8 cellular contexts compared by ENCODE assay signal in the genomic region with DNA sequence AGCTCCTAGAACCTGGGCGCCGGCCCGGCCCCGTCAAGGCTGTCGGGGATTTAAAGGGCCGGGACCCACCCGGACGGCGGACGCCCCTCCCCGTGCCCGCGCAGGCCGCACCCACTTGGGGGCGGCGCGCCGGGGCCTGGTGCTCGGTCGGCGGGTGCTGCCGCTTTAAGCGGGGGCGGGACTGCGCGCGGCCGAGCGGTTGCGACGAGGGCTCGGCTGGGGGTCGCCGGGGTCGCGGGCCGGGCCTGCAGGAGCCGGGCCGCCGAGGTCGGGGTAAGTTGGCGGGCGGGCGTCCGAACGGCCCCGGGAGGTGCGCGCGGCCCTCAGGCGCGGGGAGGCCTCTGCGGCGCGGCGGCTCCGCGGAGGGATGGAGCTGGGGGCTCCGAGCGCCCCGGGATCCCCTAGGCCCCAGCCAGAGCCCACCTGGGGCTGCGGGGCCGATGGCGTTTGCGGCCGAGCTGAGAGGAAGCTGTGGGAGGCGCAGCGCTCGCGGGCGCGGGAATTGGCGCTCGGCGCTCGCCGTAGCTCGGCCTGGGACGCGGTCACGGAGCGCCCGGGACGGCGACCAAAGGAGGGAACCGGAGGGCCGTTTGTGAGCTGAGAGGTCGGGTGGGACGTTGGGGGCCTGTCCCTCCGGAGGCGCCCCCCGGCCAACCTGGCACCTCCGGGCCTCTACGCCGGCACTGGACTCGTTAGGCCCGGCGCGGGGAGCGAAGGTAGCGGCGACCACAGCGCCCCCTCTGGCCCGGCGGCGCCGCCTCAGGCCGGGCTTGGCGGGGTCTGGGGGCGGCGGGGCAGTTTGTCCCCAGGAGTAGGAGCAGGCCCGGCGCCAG. TPM values are rescaled to one million over a fixed set of nuclear protein-coding genes. Genes with fewer than 3 reads are reported as not detected.
DNase-seq lines count a peak whose midpoint lies in the region; ATAC-seq and TF ChIP-seq lines count a peak whose summit lies in the region.

A gene (plus strand): TSS at position 168 of the 833 bp plus-strand sequence. CDS start 2,619 bp downstream, outside the sequence.

- ATAC-seq in HG03196 (IDR thresholded peaks at IDR 0.05; ENCODE audit: unreplicated experiment), result peak; percentile 71

- peak within 1 kb of the TSS; percentile 99 for H3K27ac ChIP-seq in BLaER1

- H3K36me3 ChIP-seq in BLaER1, result peaks cover 31% of the 10 kb centered on the region

- in situ Hi-C loops in GM18951 (cut with MboI; ENCODE audit: low sequenced_read_pairs, unreplicated experiment), result no loop called here

- H3K4me3 ChIP-seq in BLaER1, result peak within 1 kb of the TSS; percentile 99
- peak within 1 kb of the TSS; percentile 93 for H3K4me3 ChIP-seq in mononuclear cell (ENCODE audit: low read length)

- peak; percentile 55 for TF ChIP-seq POLR2A in GM18951 (IDR thresholded peaks at IDR 0.05; ENCODE audit: extremely low read depth, insufficient read depth, insufficient read length)

- H3K4me2 ChIP-seq in BLaER1, result peak within 1 kb of the TSS; percentile 97

- peaks cover 45% of the 10 kb centered on the region for H4K20me1 ChIP-seq in BLaER1

- no peaks in the 10 kb centered on the region for H3K9me3 ChIP-seq in BLaER1
- H3K9me3 ChIP-seq in mononuclear cell (ENCODE audit: low read depth, low read length), result no peaks in the 10 kb centered on the region

- peak within 1 kb of the TSS; percentile 99 for H3K9ac ChIP-seq in BLaER1

- peak; percentile 86 for DNase-seq in NCI-H82 (lab: John Stamatoyannopoulos, UW)
- peak; percentile 64 for DNase-seq in activated T-cell treated with anti-CD3 and anti-CD28 coated beads for 1 hour (ENCODE audit: low read depth)
- DNase-seq in epidermal melanocyte (ENCODE audit: insufficient read length, low spot score), result peak; percentile 56
- DNase-seq in stimulated activated CD8-positive, alpha-beta memory T cell treated with anti-CD3 and anti-CD28 coated beads, Interleukin-4, amount 100 ng/mL, for 1 hour (ENCODE audit: low read depth in 2 of 2, low spot score in 1 of 2), result peak; percentile 53

- H3K4me1 ChIP-seq in BLaER1 (peaks cover 27% of the 10 kb centered on the region), mononuclear cell (ENCODE audit: insufficient read depth, low read length) (peaks cover 23% of the 10 kb centered on the region)

- no peaks in the 10 kb centered on the region for H3K27me3 ChIP-seq in BLaER1
- H3K27me3 ChIP-seq in mononuclear cell (ENCODE audit: insufficient read depth, low read length), result no peaks in the 10 kb centered on the region

RNA-seq across cellular contexts. Expression of the gene that starts here (rescaled TPM):
- 25.4 TPM for total RNA-seq in mononuclear cell

Comparison
In these comparisons a context has a peak if more than half of its experiments do, and no peak if none do; other contexts are left out.
1. Peak in every context shown above with its lines: DNase-seq, ATAC-seq, H3K4me3 ChIP-seq and H3K27ac ChIP-seq.